Comparison of ENCODE assay signal across 2 cellular contexts in genomic region chr2:195658541-195658890, GRCh38.
A peak's percentile ranks its signal among the peaks of the same experiment; 100 is the strongest.
TF ChIP-seq lines count a peak whose summit lies in the region.

No MANE protein-coding gene starts in this region.

TF ChIP-seq in IMR-90, 13 proteins besides CTCF, POLR2A, EP300 and RAD21:
- TF ChIP-seq SMC3 (IDR thresholded peaks at IDR 0.05; ENCODE audit: low read depth, low read length): peak; percentile 13; the same call in 1 of the 2 replicates
- TF ChIP-seq, protein P1, sequence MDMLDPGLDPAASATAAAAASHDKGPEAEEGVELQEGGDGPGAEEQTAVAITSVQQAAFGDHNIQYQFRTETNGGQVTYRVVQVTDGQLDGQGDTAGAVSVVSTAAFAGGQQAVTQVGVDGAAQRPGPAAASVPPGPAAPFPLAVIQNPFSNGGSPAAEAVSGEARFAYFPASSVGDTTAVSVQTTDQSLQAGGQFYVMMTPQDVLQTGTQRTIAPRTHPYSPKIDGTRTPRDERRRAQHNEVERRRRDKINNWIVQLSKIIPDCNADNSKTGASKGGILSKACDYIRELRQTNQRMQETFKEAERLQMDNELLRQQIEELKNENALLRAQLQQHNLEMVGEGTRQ (IDR thresholded peaks at IDR 0.05; ENCODE audit: low read depth, low read length): no peak
- no peak for TF ChIP-seq NFE2L2 (IDR thresholded peaks at IDR 0.05; ENCODE audit: low read depth, low read length)
- TF ChIP-seq CHD1 (IDR thresholded peaks at IDR 0.05; ENCODE audit: low read depth, low read length): no peak
- no peak for TF ChIP-seq CEBPB (IDR thresholded peaks at IDR 0.05; ENCODE audit: low read depth, low read length)
- TF ChIP-seq RFX5 (IDR thresholded peaks at IDR 0.05; ENCODE audit: low read depth, low read length): no peak
- TF ChIP-seq MXI1 (IDR thresholded peaks at IDR 0.05; ENCODE audit: borderline replicate concordance, low read depth, low read length): no peak
- no peak for TF ChIP-seq RCOR1 (IDR thresholded peaks at IDR 0.05; ENCODE audit: insufficient replicate concordance, low read length)
TF ChIP-seq in IMR-90: peak in this region for 1.

TF ChIP-seq in endothelial cell of umbilical vein, 7 proteins besides CTCF, POLR2A, EP300 and RAD21:
- no peak for TF ChIP-seq POLR2AphosphoS5 (IDR thresholded peaks at IDR 0.05; ENCODE audit: insufficient read depth, low read depth, low read length)
- no peak for TF ChIP-seq EZH2 (IDR thresholded peaks at IDR 0.05; ENCODE audit: borderline replicate concordance, low read depth, low read length, severe bottlenecking)
- TF ChIP-seq MAX (IDR thresholded peaks at IDR 0.05; ENCODE audit: insufficient read depth, insufficient read length): no peak
- TF ChIP-seq FOS (IDR thresholded peaks at IDR 0.05; ENCODE audit: borderline replicate concordance, insufficient read depth, low read length): no peak
- TF ChIP-seq MYC (IDR thresholded peaks at IDR 0.05; ENCODE audit: low read depth, low read length): no peak
- no peak for TF ChIP-seq JUN (IDR thresholded peaks at IDR 0.05; ENCODE audit: borderline replicate concordance, insufficient read depth, insufficient read length, low read depth)
- no peak for TF ChIP-seq GATA2 (IDR thresholded peaks at IDR 0.05; ENCODE audit: insufficient read depth, insufficient read length, low read depth, low read length)
